Comparison of ENCODE assay signal across 33 cellular contexts in the genomic region with DNA sequence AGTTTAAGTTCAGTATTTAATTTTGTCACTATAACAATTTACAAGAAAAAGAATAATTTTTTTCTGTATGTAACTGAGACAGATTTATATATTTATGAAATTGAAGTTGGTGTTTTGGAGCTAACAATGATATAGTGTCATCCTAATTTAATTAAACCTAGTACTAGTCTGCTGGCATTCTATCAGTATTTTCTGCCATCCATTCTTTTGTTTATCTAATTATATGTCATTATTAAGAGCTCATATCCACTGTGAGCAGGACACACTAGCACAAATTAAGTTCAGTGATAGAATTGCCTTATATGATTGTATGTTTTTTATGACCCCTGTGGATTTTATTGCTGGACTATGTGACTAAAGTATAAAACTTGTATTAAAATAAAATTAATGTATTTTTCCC.
"Had no signal": no experiment of that assay in that cellular context is flagged by ENCODE, and none has a peak within 500 bp of the region (broad histone marks: within the 10 kb centered on the region; RNA-seq: fewer than 3 reads in every experiment).

No MANE protein-coding gene starts in this region.

- DNase-seq: Karpas-422, Kasumi-1, KG1, MG63, MM.1S, MV-4-11, NCI-H1048, NCI-H1092, NCI-H1092 treated with DMSO at 0.1 percent for 48 hours, NCI-H1105, NCI-H1105 treated with DMSO at 0.1 percent for 48 hours, NCI-H1417 treated with DMSO at 0.1 percent for 48 hours, NCI-H1436, NCI-H1436 treated with DMSO at 0.1 percent for 48 hours, NCI-H146, NCI-H1694, NCI-H1694 treated with DMSO at 0.1 percent for 48 hours, NCI-H187, NCI-H187 treated with DMSO at 0.1 percent for 48 hours, NCI-H1930, NCI-H2029, NCI-H2029 treated with DMSO at 0.1 percent for 48 hours, NCI-H2081, NCI-H2081 treated with DMSO at 0.1 percent for 48 hours, NCI-H2107, NCI-H2171, NCI-H2171 treated with DMSO at 0.1 percent for 48 hours, NCI-H2227 treated with DMSO at 0.1 percent for 48 hours, NCI-H226, NCI-H345, NCI-H446, NCI-H446 treated with DMSO at 0.1 percent for 48 hours had no signal

- H3K4me2 ChIP-seq: KMS-11 had no signal

- H3K9ac ChIP-seq: KMS-11 had no signal

- H3K27me3 ChIP-seq: MG63 had no signal

- H3K9me3 ChIP-seq: MG63 had no signal

- H3K4me3 ChIP-seq: MG63 had no signal

- H3K27ac ChIP-seq: KMS-11 had no signal

- H3K36me3 ChIP-seq: MG63 had no signal
